In the genomic region with DNA sequence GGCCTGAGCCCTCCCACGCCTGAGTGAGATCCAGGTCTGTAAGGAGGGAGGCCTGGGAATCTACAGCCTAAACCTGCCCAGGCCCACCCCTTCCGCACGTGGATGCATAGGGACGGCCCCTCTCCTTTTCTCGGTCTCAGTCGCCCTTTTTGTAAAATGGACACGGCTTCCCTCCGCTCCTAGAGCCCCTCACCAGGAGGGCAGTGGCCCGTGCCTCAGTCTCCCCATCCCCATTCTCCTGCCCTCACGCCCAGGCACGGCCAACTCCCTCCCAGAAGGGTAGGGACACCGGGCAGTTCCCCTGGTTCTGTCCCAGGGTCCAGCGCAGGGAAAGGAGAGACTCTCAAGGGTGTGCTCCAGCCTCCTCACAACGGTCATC, we compare ENCODE assay signal across 9 cellular contexts. TPM values are rescaled to one million over a fixed set of nuclear protein-coding genes. Genes with fewer than 3 reads are reported as not detected.
A peak's percentile ranks its signal among the peaks of the same experiment; 100 is the strongest.
DNase-seq lines count a peak whose midpoint lies in the region; ATAC-seq, FAIRE-seq and TF ChIP-seq lines count a peak whose summit lies in the region.
"Had no signal": no experiment of that assay in that cellular context is flagged by ENCODE, and none has a peak within 500 bp of the region (broad histone marks: within the 10 kb centered on the region; RNA-seq: fewer than 3 reads in every experiment).

No MANE protein-coding gene starts in this region.

- H3K9ac ChIP-seq in kidney (ENCODE audit: low read length in 2 of 2) (no peak overlapping the region), smooth muscle cell (ENCODE audit: low read depth) (no peak overlapping the region)

- ATAC-seq in HG03159 (IDR thresholded peaks at IDR 0.05; ENCODE audit: unreplicated experiment) (no peak), HG03378 (IDR thresholded peaks at IDR 0.05; ENCODE audit: unreplicated experiment) (no peak)

- H3K4me3 Mint-ChIP-seq in activated CD4-positive, alpha-beta memory T cell treated with anti-CD3 and anti-CD28 coated beads for 36 hours: peak overlapping the region; percentile 43
- no peak overlapping the region for H3K4me3 Mint-ChIP-seq in activated CD4-positive, alpha-beta memory T cell treated with anti-CD3 and anti-CD28 coated beads, Interleukin-2, amount 10 ng/mL, durations not matched to agents 7 days and 5 days

- no peaks in the 10 kb centered on the region for H4K20me1 ChIP-seq in smooth muscle cell (ENCODE audit: low read depth)

- H3K36me3 Mint-ChIP-seq in activated CD4-positive, alpha-beta memory T cell treated with anti-CD3 and anti-CD28 coated beads for 36 hours: no peaks in the 10 kb centered on the region
- H3K36me3 Mint-ChIP-seq in activated CD4-positive, alpha-beta memory T cell treated with anti-CD3 and anti-CD28 coated beads, Interleukin-2, amount 10 ng/mL, durations not matched to agents 7 days and 5 days (ENCODE audit: low read depth): no peaks in the 10 kb centered on the region

- H3K27ac ChIP-seq in VCaP: peak overlapping the region; percentile 84
- H3K27ac ChIP-seq in kidney (ENCODE audit: low read depth in 2 of 2, low read length in 2 of 2): no peak overlapping the region
- H3K27ac ChIP-seq in smooth muscle cell (ENCODE audit: low read depth): no peak overlapping the region

- peaks cover 11% of the 10 kb centered on the region for H3K4me1 Mint-ChIP-seq in activated CD4-positive, alpha-beta memory T cell treated with anti-CD3 and anti-CD28 coated beads for 36 hours (ENCODE audit: low read depth)
- H3K4me1 Mint-ChIP-seq in activated CD4-positive, alpha-beta memory T cell treated with anti-CD3 and anti-CD28 coated beads, Interleukin-2, amount 10 ng/mL, durations not matched to agents 7 days and 5 days: peaks cover 18% of the 10 kb centered on the region

- H3F3A ChIP-seq in smooth muscle cell (ENCODE audit: low read depth): peaks cover 12% of the 10 kb centered on the region

- H3K4me3 ChIP-seq in kidney (ENCODE audit: low read length in 2 of 2) (peak overlapping the region in 1 of 2 donors; percentile 44), smooth muscle cell (peak overlapping the region; percentile 61)

- H3K9me3 ChIP-seq in kidney (ENCODE audit: control insufficient read depth in 1 of 2, low read length in 2 of 2): no peaks in the 10 kb centered on the region
- no peaks in the 10 kb centered on the region for H3K9me3 ChIP-seq in smooth muscle cell (replicated peaks; ENCODE audit: low read depth)

- FAIRE-seq in kidney (lab: Jason Lieb, UNC) (no peak), GM12892 (lab: Jason Lieb, UNC) (no peak)

- H3K4me2 ChIP-seq in smooth muscle cell: peak overlapping the region; percentile 91

- no peak for DNase-seq in activated CD4-positive, alpha-beta memory T cell treated with anti-CD3 and anti-CD28 coated beads for 36 hours
- DNase-seq in activated CD4-positive, alpha-beta memory T cell treated with anti-CD3 and anti-CD28 coated beads, Interleukin-2, amount 10 ng/mL, durations not matched to agents 7 days and 5 days: no peak
- DNase-seq in kidney (peak; percentile 51), smooth muscle cell (lab: John Stamatoyannopoulos, UW; ENCODE audit: unreplicated experiment) (no peak), GM12892 (ENCODE audit: insufficient read length) (no peak)
- DNase-seq: midbrain had no signal

- WGBS in smooth muscle cell (ENCODE audit: low lambda C conversion rate): 81% methylated on average over 14 of the region's 14 CpGs

- no peak for TF ChIP-seq POLR2A in GM12892 (IDR thresholded peaks at IDR 0.05; ENCODE audit: low read depth, low read length)

- H3K4me1 ChIP-seq in kidney (ENCODE audit: control insufficient read depth in 1 of 2, insufficient read depth in 1 of 2, low read depth in 1 of 2, low read length in 2 of 2) (peaks cover 0 to 12% of the 10 kb centered on the region in 2 donors), smooth muscle cell (ENCODE audit: low read depth) (peaks cover 9% of the 10 kb centered on the region)

- no peaks in the 10 kb centered on the region for H3K36me3 ChIP-seq in kidney (ENCODE audit: control insufficient read depth in 1 of 2, insufficient read depth in 2 of 2, low read length in 2 of 2)
- H3K36me3 ChIP-seq in smooth muscle cell (ENCODE audit: low read depth): no peaks in the 10 kb centered on the region

- intact Hi-C loops in activated CD4-positive, alpha-beta memory T cell treated with anti-CD3 and anti-CD28 coated beads for 36 hours (cut with micrococcal nuclease): loop anchor here (5.0 kb wide), 1 partner anchor 47 kb away; a partner anchor contains a TSS
- intact Hi-C loops in kidney (cut with DNase I): no loop called here

- no peaks in the 10 kb centered on the region for H3K79me2 ChIP-seq in smooth muscle cell (ENCODE audit: low read depth)

- H3K27me3 Mint-ChIP-seq in activated CD4-positive, alpha-beta memory T cell treated with anti-CD3 and anti-CD28 coated beads for 36 hours: peaks cover 43% of the 10 kb centered on the region
- peaks cover 42% of the 10 kb centered on the region for H3K27me3 Mint-ChIP-seq in activated CD4-positive, alpha-beta memory T cell treated with anti-CD3 and anti-CD28 coated beads, Interleukin-2, amount 10 ng/mL, durations not matched to agents 7 days and 5 days

- no peaks in the 10 kb centered on the region for H3K27me3 ChIP-seq in smooth muscle cell (ENCODE audit: low read depth)

- CTCF ChIA-PET in activated CD4-positive, alpha-beta memory T cell treated with anti-CD3 and anti-CD28 coated beads for 36 hours (lab: Charles Lee): no interaction called here
- CTCF ChIA-PET in activated CD4-positive, alpha-beta memory T cell treated with anti-CD3 and anti-CD28 coated beads, Interleukin-2, amount 10 ng/mL, durations not matched to agents 7 days and 5 days (lab: Charles Lee): no interaction called here

- H2AFZ ChIP-seq in smooth muscle cell (ENCODE audit: low read depth): no peak overlapping the region

- no peak overlapping the region for H3K27ac Mint-ChIP-seq in activated CD4-positive, alpha-beta memory T cell treated with anti-CD3 and anti-CD28 coated beads for 36 hours
- H3K27ac Mint-ChIP-seq in activated CD4-positive, alpha-beta memory T cell treated with anti-CD3 and anti-CD28 coated beads, Interleukin-2, amount 10 ng/mL, durations not matched to agents 7 days and 5 days: no peak overlapping the region

- no peak for TF ChIP-seq CTCF in VCaP (conservative IDR thresholded peaks at IDR 0.05)
- TF ChIP-seq CTCF in kidney (IDR thresholded peaks at IDR 0.05; ENCODE audit: borderline replicate concordance, extremely low read depth, insufficient read depth): no peak
- no peak for TF ChIP-seq CTCF in smooth muscle cell (IDR thresholded peaks at IDR 0.05; ENCODE audit: borderline replicate concordance, insufficient read depth, poor library complexity, severe bottlenecking)

- no peaks in the 10 kb centered on the region for H3K9me3 Mint-ChIP-seq in activated CD4-positive, alpha-beta memory T cell treated with anti-CD3 and anti-CD28 coated beads for 36 hours
- H3K9me3 Mint-ChIP-seq in activated CD4-positive, alpha-beta memory T cell treated with anti-CD3 and anti-CD28 coated beads, Interleukin-2, amount 10 ng/mL, durations not matched to agents 7 days and 5 days: no peaks in the 10 kb centered on the region

- POLR2A ChIA-PET in activated CD4-positive, alpha-beta memory T cell treated with anti-CD3 and anti-CD28 coated beads for 36 hours (lab: Charles Lee): no interaction called here
- POLR2A ChIA-PET in activated CD4-positive, alpha-beta memory T cell treated with anti-CD3 and anti-CD28 coated beads, Interleukin-2, amount 10 ng/mL, durations not matched to agents 7 days and 5 days (lab: Charles Lee): no interaction called here

RNA-seq across cellular contexts. Expression of a gene that starts 48.1 kb away (rescaled TPM):
- total RNA-seq in activated CD4-positive, alpha-beta memory T cell treated with anti-CD3 and anti-CD28 coated beads for 36 hours: under 1 TPM; 0.12 to 0.19 TPM
- not detected for total RNA-seq in activated CD4-positive, alpha-beta memory T cell treated with anti-CD3 and anti-CD28 coated beads, Interleukin-2, amount 10 ng/mL, durations not matched to agents 7 days and 5 days
- total RNA-seq in kidney (0.38 TPM), smooth muscle cell (6.2 and 6.5 TPM in 2 replicates)
- polyA plus RNA-seq in kidney (ENCODE audit: insufficient read depth, low read depth, low replicate concordance) (1.3 TPM), smooth muscle cell (2.9 and 6.4 TPM in 2 replicates)
- not detected for polyA plus RNA-seq in GM12892 (2012; ENCODE audit: missing spikeins)
